1 cellular context compared by ENCODE assay signal in genomic region chr9:3526166-3526902, GRCh38.
TF ChIP-seq lines count a peak whose summit lies in the region.

No MANE protein-coding gene starts in this region.

TF ChIP-seq in GM12878, 131 proteins besides CTCF, POLR2A, EP300 and RAD21 (continued from another document and continues in another):
- TF ChIP-seq CUX1 (IDR thresholded peaks at IDR 0.05; ENCODE audit: insufficient replicate concordance, low read depth, low read length): no peak
- TF ChIP-seq ZBTB40 (IDR thresholded peaks at IDR 0.05; ENCODE audit: borderline replicate concordance): peak; percentile 80; the same call in 1 of the 2 replicates
- TF ChIP-seq TAF1 (IDR thresholded peaks at IDR 0.05; ENCODE audit: borderline replicate concordance, low read depth, low read length): peak; percentile 84
- no peak for TF ChIP-seq HDGF (IDR thresholded peaks at IDR 0.05)
- no peak for TF ChIP-seq ESRRA (IDR thresholded peaks at IDR 0.05; ENCODE audit: low read length)
- TF ChIP-seq BCLAF1 (IDR thresholded peaks at IDR 0.05): no peak
- TF ChIP-seq ZNF592 (IDR thresholded peaks at IDR 0.05): no peak
- TF ChIP-seq POLR2AphosphoS5 (IDR thresholded peaks at IDR 0.05; ENCODE audit: low read length): peak; percentile 96
- TF ChIP-seq BACH1 (IDR thresholded peaks at IDR 0.05; ENCODE audit: borderline replicate concordance): peak; percentile 90
- peak; percentile 82 for TF ChIP-seq KLF5 (IDR thresholded peaks at IDR 0.05; ENCODE audit: partially characterized antibody)
- peak; percentile 34 for TF ChIP-seq E4F1 (IDR thresholded peaks at IDR 0.05; ENCODE audit: borderline replicate concordance, partially characterized antibody)
- no peak for TF ChIP-seq SREBF2 (IDR thresholded peaks at IDR 0.05; ENCODE audit: low read length)
- TF ChIP-seq NKRF (conservative IDR thresholded peaks at IDR 0.05): peak; percentile 92
- no peak for TF ChIP-seq SUPT20H (IDR thresholded peaks at IDR 0.05; ENCODE audit: borderline replicate concordance, control insufficient read depth, low read depth, low read length)
- peak; percentile 78 for TF ChIP-seq LARP7 (IDR thresholded peaks at IDR 0.05)
- TF ChIP-seq ATF3 (IDR thresholded peaks at IDR 0.05; ENCODE audit: borderline replicate concordance, extremely low read depth, low read depth, low read length): no peak
- no peak for TF ChIP-seq TCF3 (IDR thresholded peaks at IDR 0.05; ENCODE audit: borderline replicate concordance, insufficient read depth, low read depth, low read length)
- peak; percentile 88 for TF ChIP-seq RELB (IDR thresholded peaks at IDR 0.05; ENCODE audit: low read depth)
- peak; percentile 77; the same call in 1 of the 2 replicates for TF ChIP-seq CBX5 (IDR thresholded peaks at IDR 0.05; ENCODE audit: low read depth)
- TF ChIP-seq BCL3 (IDR thresholded peaks at IDR 0.05; ENCODE audit: borderline replicate concordance, insufficient read depth, low read depth, low read length, poor library complexity, severe bottlenecking): peak; percentile 13
